1 cellular context compared by ENCODE assay signal in genomic region chr17:50459081-50459676, GRCh38.
TF ChIP-seq lines count a peak whose summit lies in the region.

No MANE protein-coding gene starts in this region.

TF ChIP-seq in HepG2, 621 proteins besides CTCF, POLR2A, EP300 and RAD21 (continued from another document and continues in another):
- TF ChIP-seq ZBTB4 (CRISPR knock-in tag; IDR thresholded peaks at IDR 0.05; ENCODE audit: borderline replicate concordance) (no peak), MLXIP (CRISPR knock-in tag; IDR thresholded peaks at IDR 0.05; ENCODE audit: borderline replicate concordance) (no peak), ZNF780A (CRISPR knock-in tag; IDR thresholded peaks at IDR 0.05) (no peak; the same call in 1 of the 2 replicates), ONECUT2 (CRISPR knock-in tag; IDR thresholded peaks at IDR 0.05) (no peak), PLSCR1 (CRISPR knock-in tag; IDR thresholded peaks at IDR 0.05; ENCODE audit: borderline replicate concordance) (no peak), ZNF326 (CRISPR knock-in tag; IDR thresholded peaks at IDR 0.05; ENCODE audit: borderline replicate concordance) (no peak), ZHX2 (IDR thresholded peaks at IDR 0.05; ENCODE audit: low read depth) (0 out of 2 replicates have a peak, but pooled peaks have one; percentile 23), ZHX2 (CRISPR knock-in tag; IDR thresholded peaks at IDR 0.05; ENCODE audit: borderline replicate concordance) (no peak), MTF2 (CRISPR knock-in tag; IDR thresholded peaks at IDR 0.05; ENCODE audit: borderline replicate concordance) (no peak), ZSCAN9 (CRISPR knock-in tag; IDR thresholded peaks at IDR 0.05; ENCODE audit: borderline replicate concordance) (peak; percentile 77), TFAP4 (IDR thresholded peaks at IDR 0.05; ENCODE audit: borderline replicate concordance, low read depth) (no peak), TBX3 (IDR thresholded peaks at IDR 0.05; ENCODE audit: borderline replicate concordance) (0 out of 2 replicates have a peak, but pooled peaks have one; percentile 2), ZNF777 (CRISPR knock-in tag; IDR thresholded peaks at IDR 0.05) (0 out of 2 replicates have a peak, but pooled peaks have one; percentile 35), ZNF766 (CRISPR knock-in tag; IDR thresholded peaks at IDR 0.05; ENCODE audit: borderline replicate concordance) (no peak; the same call in 1 of the 2 replicates), TMF1 (CRISPR knock-in tag; IDR thresholded peaks at IDR 0.05; ENCODE audit: low read depth) (no peak), REST (IDR thresholded peaks at IDR 0.05; ENCODE audit: borderline replicate concordance in 1 of 2, low read depth in 1 of 2, low read length in 2 of 2) (no peak), ZNF691 (CRISPR knock-in tag; IDR thresholded peaks at IDR 0.05; ENCODE audit: borderline replicate concordance, low read depth) (no peak; the same call in 1 of the 2 replicates), ZFP91 (CRISPR knock-in tag; IDR thresholded peaks at IDR 0.05; ENCODE audit: borderline replicate concordance) (peak; percentile 59; the same call in 1 of the 2 replicates)
